In genomic region chr1:58209578-58209977, GRCh38 we compare ENCODE assay signal across 22 cellular contexts.
"Had no signal": no experiment of that assay in that cellular context is flagged by ENCODE, and none has a peak within 500 bp of the region (broad histone marks: within the 10 kb centered on the region; RNA-seq: fewer than 3 reads in every experiment).

No MANE protein-coding gene starts in this region.

- FAIRE-seq: HepG2, K562 had no signal

- DNase-seq: IMR-90, Kasumi-1, MM.1S, NCI-H1092 treated with DMSO at 0.1 percent for 48 hours, NCI-H1436, NCI-H187, NCI-H2029, NCI-H2081 treated with DMSO at 0.1 percent for 48 hours, NCI-H2171, NCI-H226, NCI-H446, NCI-H510A, NCI-H524 treated with DMSO at 0.1 percent for 48 hours, NCI-H69, NCI-H774, PC-3, SHP77 had no signal

- H3K9ac ChIP-seq: KMS-11 had no signal

- H3K4me3 ChIP-seq: K562 had no signal

- ATAC-seq: HepG2, K562, Panc1, PC-3 had no signal

- H3K27ac ChIP-seq: KMS-11, RWPE1 had no signal

- H3K4me2 ChIP-seq: KMS-11 had no signal
